Comparison of ENCODE assay signal across 15 cellular contexts in the genomic region with DNA sequence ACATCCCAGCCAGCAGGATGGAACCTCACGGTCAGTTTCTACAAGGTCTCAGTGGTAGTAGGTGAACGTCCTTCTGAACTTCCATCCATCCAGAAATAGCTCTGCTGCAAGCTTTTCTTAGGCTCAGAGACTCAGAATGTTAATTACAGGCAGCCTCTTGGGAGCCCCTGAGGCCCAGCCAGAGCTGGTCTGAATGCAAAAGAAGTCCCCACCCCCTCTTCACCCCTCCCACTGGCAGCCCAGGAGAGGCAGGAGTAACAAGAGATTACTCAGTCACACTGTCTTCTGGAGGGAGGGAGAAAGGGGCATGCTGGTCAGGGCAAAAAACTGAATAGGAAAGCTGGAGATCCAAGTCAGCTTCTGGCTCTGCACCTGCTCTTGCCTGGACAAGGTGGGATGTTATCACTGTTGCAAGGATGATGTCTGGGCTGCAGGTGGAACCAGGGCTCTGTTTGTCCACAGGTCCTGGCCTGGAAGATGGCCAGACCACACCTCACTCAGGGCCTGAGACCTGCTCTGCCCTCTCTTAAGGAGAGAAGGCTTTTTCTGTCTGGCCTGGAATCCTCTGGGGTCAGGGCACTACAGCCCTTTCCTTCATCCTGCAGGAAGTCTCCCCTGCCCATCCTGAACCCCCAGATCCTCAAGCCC. TPM values are rescaled to one million over a fixed set of nuclear protein-coding genes. Genes with fewer than 3 reads are reported as not detected.
A peak's percentile ranks its signal among the peaks of the same experiment; 100 is the strongest.
DNase-seq lines count a peak whose midpoint lies in the region; ATAC-seq and TF ChIP-seq lines count a peak whose summit lies in the region.
"Had no signal": no experiment of that assay in that cellular context is flagged by ENCODE, and none has a peak within 500 bp of the region (broad histone marks: within the 10 kb centered on the region; RNA-seq: fewer than 3 reads in every experiment).

No MANE protein-coding gene starts in this region.

- intact Hi-C loops in cardiac septum (cut with DNase I) = no loop called here
- intact Hi-C loops in Right ventricle myocardium inferior (cut with DNase I) = no loop called here
- intact Hi-C loops in tibial artery (cut with DNase I; ENCODE audit: low total_unique reads) = no loop called here

- H2BK15ac ChIP-seq in mesenchymal stem cell (ENCODE audit: low read depth, poor library complexity, severe bottlenecking) = no peak overlapping the region

- TF ChIP-seq CTCF in tibial artery (IDR thresholded peaks at IDR 0.05) = no peak

- H2BK120ac ChIP-seq in mesenchymal stem cell (ENCODE audit: low read depth, low read length) = no peak overlapping the region

- no peak for ATAC-seq in Right ventricle myocardium inferior

- H3K9me3 ChIP-seq in NT2/D1 (ENCODE audit: insufficient read depth, low read length) = no peaks in the 10 kb centered on the region
- no peaks in the 10 kb centered on the region for H3K9me3 ChIP-seq in iPS-15b (ENCODE audit: control insufficient read depth, insufficient read depth, low read length)
- no peaks in the 10 kb centered on the region for H3K9me3 ChIP-seq in tibial artery
- no peaks in the 10 kb centered on the region for H3K9me3 ChIP-seq in mesenchymal stem cell (ENCODE audit: control insufficient read depth, low read length)
- H3K9me3 ChIP-seq: ascending aorta, prostate gland had no signal

- no peak overlapping the region for H2BK5ac ChIP-seq in mesenchymal stem cell (ENCODE audit: low read depth, low read length, poor library complexity, severe bottlenecking)

- H3K27me3 ChIP-seq in NT2/D1 (ENCODE audit: insufficient read depth, insufficient read length) (no peaks in the 10 kb centered on the region), iPS-15b (ENCODE audit: control insufficient read depth, insufficient read depth, low read length) (no peaks in the 10 kb centered on the region), tibial artery (peaks cover 0 to 8% of the 10 kb centered on the region in 2 donors), mesenchymal stem cell (ENCODE audit: control insufficient read depth in 1 of 2, insufficient read depth in 1 of 2, low read length in 2 of 2) (peaks cover 34 to 78% of the 10 kb centered on the region in 2 experiments)
- H3K27me3 ChIP-seq: ascending aorta had no signal

- peak overlapping the region; percentile 57 for H3K9ac ChIP-seq in NT2/D1 (ENCODE audit: insufficient read length, low read depth)
- H3K9ac ChIP-seq in iPS-15b (ENCODE audit: low read depth, low read length) = peak overlapping the region; percentile 5
- no peak overlapping the region for H3K9ac ChIP-seq in mesenchymal stem cell (ENCODE audit: low read length)

- H3K27ac ChIP-seq in tibial artery (no peak overlapping the region), mesenchymal stem cell (ENCODE audit: low read length, poor library complexity, severe bottlenecking) (no peak overlapping the region)
- H3K27ac ChIP-seq: ascending aorta had no signal

- WGBS in mesenchymal stem cell = 19% methylated on average over 2 of the region's 2 CpGs

- no peak overlapping the region for H2AK5ac ChIP-seq in mesenchymal stem cell (ENCODE audit: low read length, severe bottlenecking)

- H3K4ac ChIP-seq in mesenchymal stem cell (ENCODE audit: low read depth in 1 of 2, low read length in 2 of 2) = no peak overlapping the region

- DNase-seq in cardiac septum (ENCODE audit: low spot score) = peak; percentile 38
- DNase-seq in Right ventricle myocardium inferior (ENCODE audit: missing footprints) = no peak
- DNase-seq in NT2/D1 (ENCODE audit: low read depth, low spot score) = peak; percentile 85
- DNase-seq in tibial artery = peak; percentile 37 to 54
- DNase-seq in HuH-7.5 (ENCODE audit: low spot score) = no peak
- DNase-seq in NCI-H2081 treated with DMSO at 0.1 percent for 48 hours (lab: John Stamatoyannopoulos, UW) = no peak
- DNase-seq in mesenchymal stem cell = no peak
- DNase-seq: AML-193, NCI-H510A had no signal

- no peak overlapping the region for H3K4me2 ChIP-seq in mesenchymal stem cell (ENCODE audit: low read length, poor library complexity, severe bottlenecking)

- no peak overlapping the region for H4K8ac ChIP-seq in mesenchymal stem cell (ENCODE audit: low read length)

- no peaks in the 10 kb centered on the region for H3K36me3 ChIP-seq in NT2/D1 (ENCODE audit: insufficient read depth, insufficient read length, low read length)
- H3K36me3 ChIP-seq in iPS-15b (ENCODE audit: control insufficient read depth, insufficient read depth, low read length) = no peaks in the 10 kb centered on the region
- no peaks in the 10 kb centered on the region for H3K36me3 ChIP-seq in tibial artery
- H3K36me3 ChIP-seq in mesenchymal stem cell (ENCODE audit: control insufficient read depth in 1 of 2, insufficient read depth in 2 of 2, low read depth in 1 of 2, low read length in 2 of 2) = no peaks in the 10 kb centered on the region
- H3K36me3 ChIP-seq: ascending aorta, prostate gland had no signal

- no peaks in the 10 kb centered on the region for H3K79me1 ChIP-seq in mesenchymal stem cell (replicated peaks; ENCODE audit: low read length, poor library complexity, severe bottlenecking)

- no peak overlapping the region for H3K18ac ChIP-seq in mesenchymal stem cell (ENCODE audit: low read depth in 1 of 2, low read length in 2 of 2)

- H4K91ac ChIP-seq in mesenchymal stem cell (ENCODE audit: low read length) = no peak overlapping the region

- no peak overlapping the region for H2BK12ac ChIP-seq in mesenchymal stem cell (ENCODE audit: low read length in 2 of 2)

- H3K4me3 ChIP-seq in NT2/D1 (ENCODE audit: insufficient read length, low read depth) (peak overlapping the region; percentile 8), iPS-15b (ENCODE audit: low read depth, low read length) (peak overlapping the region; percentile 20), tibial artery (no peak overlapping the region), mesenchymal stem cell (ENCODE audit: insufficient read depth in 1 of 2, low read depth in 1 of 2, low read length in 2 of 2) (no peak overlapping the region)
- H3K4me3 ChIP-seq: ascending aorta, prostate gland had no signal

- H3K23ac ChIP-seq in mesenchymal stem cell (ENCODE audit: low read length in 2 of 2) = no peak overlapping the region

- H3K14ac ChIP-seq in mesenchymal stem cell (ENCODE audit: low read length in 2 of 2) = no peak overlapping the region

- H3K4me1 ChIP-seq in NT2/D1 (ENCODE audit: insufficient read depth, insufficient read length) (peaks cover 35% of the 10 kb centered on the region), iPS-15b (ENCODE audit: control insufficient read depth, insufficient read depth, low read length) (peaks cover 35% of the 10 kb centered on the region), tibial artery (no peaks in the 10 kb centered on the region), mesenchymal stem cell (ENCODE audit: control insufficient read depth, insufficient read depth, low read depth, low read length) (no peaks in the 10 kb centered on the region)
- H3K4me1 ChIP-seq: ascending aorta had no signal

- H2AFZ ChIP-seq in mesenchymal stem cell (ENCODE audit: low read depth, low read length) = no peak overlapping the region

RNA-seq across cellular contexts. Expression of a gene that starts 9.1 kb away (rescaled TPM):
- total RNA-seq in cardiac septum = 1.3 TPM
- 0.51 TPM for total RNA-seq in Right ventricle myocardium inferior
- polyA plus RNA-seq in mesenchymal stem cell (2013, experiment 1 of 2) = 0.43 TPM
- polyA plus RNA-seq in mesenchymal stem cell (2013, experiment 2 of 2) = 0.37 TPM
- total RNA-seq: ascending aorta had no signal

RNA-seq across cellular contexts. Expression of a gene that starts 55.1 kb away (rescaled TPM):
- total RNA-seq in cardiac septum (0.30 TPM), Right ventricle myocardium inferior (not detected)
- polyA plus RNA-seq in mesenchymal stem cell (2013, experiment 1 of 2) = not detected
- polyA plus RNA-seq in mesenchymal stem cell (2013, experiment 2 of 2) = not detected
- total RNA-seq: ascending aorta; liver; T-helper 1 cell treated with Interleukin-12 subunit alpha and Interleukin-12 subunit beta and Interleukin-4 antibody, amounts not matched to agents 30 ng/mL and 1 ng/mL, for 36 hours had no signal
- polyA plus RNA-seq: esophagus, liver had no signal

RNA-seq across cellular contexts. Expression of a gene that starts 55.3 kb away (rescaled TPM):
- 39.1 TPM for total RNA-seq in cardiac septum
- 27.2 TPM for total RNA-seq in Right ventricle myocardium inferior
- polyA plus RNA-seq in mesenchymal stem cell (2013, experiment 1 of 2) = 13.8 TPM
- polyA plus RNA-seq in mesenchymal stem cell (2013, experiment 2 of 2) = 14.0 TPM

Comparison
In these comparisons a context has a peak if more than half of its experiments do, and no peak if none do; other contexts are left out.
1. DNase-seq: peak in cardiac septum (single experiment), NT2/D1 (single experiment) and tibial artery (2 of 2); none in Right ventricle myocardium inferior (single experiment), HuH-7.5 (single experiment), NCI-H2081 treated with DMSO at 0.1 percent for 48 hours (single experiment) and mesenchymal stem cell (single experiment).
2. H3K4me3 ChIP-seq: peak in NT2/D1 (single experiment) and iPS-15b (single experiment); none in tibial artery (0 of 2) and mesenchymal stem cell (0 of 2).